ENCODE assay signal across 9 cellular contexts in genomic region chr2:235670974-235671787, GRCh38.
A peak's percentile ranks its signal among the peaks of the same experiment; 100 is the strongest.
DNase-seq lines count a peak whose midpoint lies in the region; ATAC-seq and TF ChIP-seq lines count a peak whose summit lies in the region.
"Had no signal": no experiment of that assay in that cellular context is flagged by ENCODE, and none has a peak within 500 bp of the region (broad histone marks: within the 10 kb centered on the region; RNA-seq: fewer than 3 reads in every experiment).

No MANE protein-coding gene starts in this region.

- no peaks in the 10 kb centered on the region for H3K9me3 Mint-ChIP-seq in stimulated activated naive B cell treated with anti-CD40 and anti-IgM and Interleukin-4, amounts not matched to agents 10 μg/mL and 1 μg/mL and 100 μg/mL, for 72 hours

- H3K27ac Mint-ChIP-seq in stimulated activated naive B cell treated with anti-CD40 and anti-IgM and Interleukin-4, amounts not matched to agents 10 μg/mL and 1 μg/mL and 100 μg/mL, for 72 hours = peak overlapping the region; percentile 68

- no peaks in the 10 kb centered on the region for H3K27me3 ChIP-seq in Peyer's patch
- H3K27me3 ChIP-seq in right cardiac atrium (ENCODE audit: control insufficient read depth, insufficient read depth) = no peaks in the 10 kb centered on the region

- H3K4me1 ChIP-seq in Peyer's patch (peaks cover 0 to 19% (median 0%) of the 10 kb centered on the region in 4 donors), right cardiac atrium (ENCODE audit: control insufficient read depth, insufficient read depth, low read length) (peaks cover 1% of the 10 kb centered on the region)

- H3K9me3 ChIP-seq in Peyer's patch (no peaks in the 10 kb centered on the region), right cardiac atrium (ENCODE audit: control insufficient read depth, low read length) (no peaks in the 10 kb centered on the region)
- H3K9me3 ChIP-seq: spleen had no signal

- no peaks in the 10 kb centered on the region for H3K36me3 ChIP-seq in Peyer's patch
- H3K36me3 ChIP-seq: spleen had no signal

- H3K4me3 Mint-ChIP-seq in stimulated activated naive B cell treated with anti-CD40 and anti-IgM and Interleukin-4, amounts not matched to agents 10 μg/mL and 1 μg/mL and 100 μg/mL, for 72 hours = no peak overlapping the region

- DNase-seq in NCI-H1694 treated with DMSO at 0.1 percent for 48 hours (lab: John Stamatoyannopoulos, UW) (peak; percentile 44), NCI-H1694 (lab: John Stamatoyannopoulos, UW) (no peak), Peyer's patch (no peak), right cardiac atrium (peak in 2 of 3 donors; percentile 46 to 59)
- no peak for DNase-seq in stimulated activated naive B cell treated with anti-CD40 and anti-IgM and Interleukin-4, amounts not matched to agents 10 μg/mL and 1 μg/mL and 100 μg/mL, for 72 hours
- DNase-seq: spleen had no signal

- peaks cover 0 to 3% of the 10 kb centered on the region in 2 donors for H3K36me3 Mint-ChIP-seq in stimulated activated naive B cell treated with anti-CD40 and anti-IgM and Interleukin-4, amounts not matched to agents 10 μg/mL and 1 μg/mL and 100 μg/mL, for 72 hours

- no peak for TF ChIP-seq POLR2A in Peyer's patch (IDR thresholded peaks at IDR 0.05)

- peak overlapping the region in 1 of 4 donors; percentile 64 for H3K27ac ChIP-seq in Peyer's patch
- no peak overlapping the region for H3K27ac ChIP-seq in right cardiac atrium (ENCODE audit: low read length)
- H3K27ac ChIP-seq: spleen had no signal

- TF ChIP-seq CTCF in Peyer's patch (IDR thresholded peaks at IDR 0.05) = no peak

- WGBS in right cardiac atrium = 35% methylated on average over 64 of the region's 64 CpGs

- ATAC-seq in right cardiac atrium (peak in 1 of 2 donors; percentile 8), HG03432 (IDR thresholded peaks at IDR 0.05; ENCODE audit: unreplicated experiment) (no peak), HG03139 (IDR thresholded peaks at IDR 0.05; ENCODE audit: unreplicated experiment) (no peak), HG02763 (IDR thresholded peaks at IDR 0.05; ENCODE audit: unreplicated experiment) (no peak)
- ATAC-seq in stimulated activated naive B cell treated with anti-CD40 and anti-IgM and Interleukin-4, amounts not matched to agents 10 μg/mL and 1 μg/mL and 100 μg/mL, for 72 hours (replicated peaks) = no peak

- peaks cover 4% of the 10 kb centered on the region in 2 donors for H3K4me1 Mint-ChIP-seq in stimulated activated naive B cell treated with anti-CD40 and anti-IgM and Interleukin-4, amounts not matched to agents 10 μg/mL and 1 μg/mL and 100 μg/mL, for 72 hours

- intact Hi-C loops in right cardiac atrium (cut with DNase I) = loop anchor here in 2 of 4 donors (2.0 to 10.0 kb wide), 3 partner anchors 64 to 76 kb away; no protein-coding TSS in a partner anchor

- H3K4me3 ChIP-seq in Peyer's patch (peak overlapping the region in 3 of 4 donors; percentile 38 to 65 (median 61)), right cardiac atrium (ENCODE audit: low read length) (peak overlapping the region; percentile 85)

- H3K27me3 Mint-ChIP-seq in stimulated activated naive B cell treated with anti-CD40 and anti-IgM and Interleukin-4, amounts not matched to agents 10 μg/mL and 1 μg/mL and 100 μg/mL, for 72 hours = peaks cover 40 to 69% of the 10 kb centered on the region in 2 donors

Comparison
In these comparisons a context has a peak if more than half of its experiments do, and no peak if none do; other contexts are left out.
1. DNase-seq: peak in NCI-H1694 treated with DMSO at 0.1 percent for 48 hours (single experiment) and right cardiac atrium (2 of 3); none in NCI-H1694 (single experiment), Peyer's patch (0 of 3) and stimulated activated naive B cell treated with anti-CD40 and anti-IgM and Interleukin-4, amounts not matched to agents 10 μg/mL and 1 μg/mL and 100 μg/mL, for 72 hours (single experiment).